In genomic region chr20:24992420-24993205, GRCh38 we compare ENCODE assay signal across 8 cellular contexts.
DNase-seq lines count a peak whose midpoint lies in the region; ATAC-seq lines count a peak whose summit lies in the region.

APMAP (minus strand) TSS chr20:24992751; CDS start chr20:24992688, 63 bp downstream.

- H3K27ac Mint-ChIP-seq in effector memory CD8-positive, alpha-beta T cell, result peak within 1 kb of the TSS; percentile 97 to 99
- peak within 1 kb of the TSS; percentile 98 for H3K27ac Mint-ChIP-seq in memory B cell

- DNase-seq in COLO829 (ENCODE audit: low spot score) (peak; percentile 97), HS-27A (ENCODE audit: low read depth) (peak; percentile 92), memory B cell (ENCODE audit: low spot score in 2 of 2) (peak; percentile 95 to 96)
- DNase-seq in NK-92 treated with Interleukin-12 subunit alpha and Interleukin-12 subunit beta, amount 100 ng/mL, for 24 hours (lab: John Stamatoyannopoulos, UW), result peak; percentile 93
- peak; percentile 91 to 94 for DNase-seq in activated CD8-positive, alpha-beta memory T cell treated with anti-CD3 and anti-CD28 coated beads for 4 hours (ENCODE audit: low read depth in 2 of 2)
- DNase-seq in effector memory CD8-positive, alpha-beta T cell, result peak; percentile 96 to 98 (median 97)
- DNase-seq in stimulated activated CD8-positive, alpha-beta memory T cell treated with anti-CD3 and anti-CD28 coated beads, Interleukin-12 subunit alpha, Interleukin-12 subunit beta, amount 100 ng/mL, for 24 hours (ENCODE audit: extremely low read depth), result peak; percentile 97

- H3K27me3 Mint-ChIP-seq in effector memory CD8-positive, alpha-beta T cell, result no peaks in the 10 kb centered on the region
- no peaks in the 10 kb centered on the region for H3K27me3 Mint-ChIP-seq in memory B cell

- H3K4me1 Mint-ChIP-seq in effector memory CD8-positive, alpha-beta T cell (ENCODE audit: low read depth in 2 of 2), result peaks cover 54 to 55% of the 10 kb centered on the region in 2 donors
- peaks cover 28% of the 10 kb centered on the region for H3K4me1 Mint-ChIP-seq in memory B cell

- ATAC-seq in GM19468 (IDR thresholded peaks at IDR 0.05; ENCODE audit: extremely low read depth, unreplicated experiment) (peak; percentile 97), memory B cell (ENCODE audit: low read depth) (peak; percentile 94)
- peak; percentile 88 for ATAC-seq in effector memory CD8-positive, alpha-beta T cell (replicated peaks)

- peak within 1 kb of the TSS; percentile 93 to 99 for H3K4me3 Mint-ChIP-seq in effector memory CD8-positive, alpha-beta T cell
- H3K4me3 Mint-ChIP-seq in memory B cell, result peak within 1 kb of the TSS; percentile 95

- H3K36me3 Mint-ChIP-seq in effector memory CD8-positive, alpha-beta T cell (ENCODE audit: insufficient read depth), result peaks cover 34% of the 10 kb centered on the region
- H3K36me3 Mint-ChIP-seq in memory B cell, result peaks cover 2% of the 10 kb centered on the region

- H3K9me3 Mint-ChIP-seq in effector memory CD8-positive, alpha-beta T cell, result no peaks in the 10 kb centered on the region
- H3K9me3 Mint-ChIP-seq in memory B cell, result no peaks in the 10 kb centered on the region

Comparison
In these comparisons a context has a peak if more than half of its experiments do, and no peak if none do; other contexts are left out.
1. Peak in every context shown above with its lines: DNase-seq and ATAC-seq.